10 cellular contexts compared by ENCODE assay signal in genomic region chr1:169110691-169111447, GRCh38. TPM values are rescaled to one million over a fixed set of nuclear protein-coding genes. Genes with fewer than 3 reads are reported as not detected.
DNase-seq lines count a peak whose midpoint lies in the region; ATAC-seq and TF ChIP-seq lines count a peak whose summit lies in the region.
"Had no signal": no experiment of that assay in that cellular context is flagged by ENCODE, and none has a peak within 500 bp of the region (broad histone marks: within the 10 kb centered on the region; RNA-seq: fewer than 3 reads in every experiment).

No MANE protein-coding gene starts in this region.

- DNase-seq in CD14-positive monocyte (ENCODE audit: low spot score) (no peak), SK-MEL-5 (ENCODE audit: low read depth, low spot score) (peak; percentile 3), fibroblast of gingiva (ENCODE audit: low read depth) (peak; percentile 26), neural progenitor cell (ENCODE audit: low spot score) (no peak), KBM-7 (no peak), SW 1271 (lab: John Stamatoyannopoulos, UW) (no peak)
- DNase-seq: stimulated activated CD4-positive, alpha-beta T cell treated with anti-CD3 and anti-CD28 coated beads, Interleukin-2, amount 100 ng/mL, for 48 hours had no signal

- H3K27ac Mint-ChIP-seq in CD14-positive monocyte = peak overlapping the region; percentile 64 to 85 (median 82)
- no peak overlapping the region for H3K27ac Mint-ChIP-seq in neural progenitor cell

- peaks cover 24% of the 10 kb centered on the region for H3K4me1 ChIP-seq in neural progenitor cell

- peaks cover 19% of the 10 kb centered on the region for H4K20me1 ChIP-seq in neural progenitor cell (ENCODE audit: low read depth)

- no peaks in the 10 kb centered on the region for H3K27me3 ChIP-seq in neural progenitor cell

- H3K4me3 Mint-ChIP-seq in CD14-positive monocyte (peak overlapping the region; percentile 62 to 76), neural progenitor cell (no peak overlapping the region)

- intact Hi-C loops in CD14-positive monocyte (cut with micrococcal nuclease) = no loop called here

- H3K9ac ChIP-seq in neural progenitor cell = no peak overlapping the region

- no peak overlapping the region for H2AFZ ChIP-seq in neural progenitor cell (replicated peaks)

- no peak for ATAC-seq in HG03469 (IDR thresholded peaks at IDR 0.05; ENCODE audit: unreplicated experiment)
- ATAC-seq in GM21447 (IDR thresholded peaks at IDR 0.05; ENCODE audit: unreplicated experiment) = no peak
- ATAC-seq: K562 had no signal

- in situ Hi-C loops in SK-MEL-5 (cut with HindIII; ENCODE audit: low pct_unique_long_range_greater_than_20kb, low sequenced_read_pairs) (no loop called here), KBM-7 (cut with MboI; ENCODE audit: low pct_unique_long_range_greater_than_20kb, low sequenced_read_pairs) (loop anchor here (25.0 kb wide), 2 partner anchors 499 to 674 kb away; no protein-coding TSS in a partner anchor)

- H3K9me3 Mint-ChIP-seq in CD14-positive monocyte (peaks cover 0 to 4% (median 0%) of the 10 kb centered on the region in 7 donors), neural progenitor cell (no peaks in the 10 kb centered on the region)

- H3K36me3 ChIP-seq in neural progenitor cell = no peaks in the 10 kb centered on the region

- H3F3A ChIP-seq in neural progenitor cell (ENCODE audit: low read depth) = peaks cover 7% of the 10 kb centered on the region

- H3K27ac ChIP-seq in neural progenitor cell = no peak overlapping the region

- no peaks in the 10 kb centered on the region for H3K9me3 ChIP-seq in neural progenitor cell (ENCODE audit: low read depth)

- H3K27me3 Mint-ChIP-seq in CD14-positive monocyte (ENCODE audit: low read depth in 3 of 3) (peaks cover 10 to 27% (median 11%) of the 10 kb centered on the region in 3 donors), neural progenitor cell (ENCODE audit: insufficient read depth, low read depth) (no peaks in the 10 kb centered on the region)

- peaks cover 49% of the 10 kb centered on the region for H3K79me2 ChIP-seq in neural progenitor cell (ENCODE audit: low read depth)

- H3K4me2 ChIP-seq in neural progenitor cell = peak overlapping the region; percentile 64

- H3K4me3 ChIP-seq in neural progenitor cell = no peak overlapping the region
- H3K4me3 ChIP-seq: K562 had no signal

- TF ChIP-seq CTCF in CD14-positive monocyte (IDR thresholded peaks at IDR 0.05) = no peak
- no peak for TF ChIP-seq CTCF in neural progenitor cell (IDR thresholded peaks at IDR 0.05)

- H3K36me3 Mint-ChIP-seq in CD14-positive monocyte (peaks cover 8% of the 10 kb centered on the region in 2 donors), neural progenitor cell (peaks cover 24% of the 10 kb centered on the region)

- H3K4me1 Mint-ChIP-seq in CD14-positive monocyte (peaks cover 62% of the 10 kb centered on the region), neural progenitor cell (peaks cover 37% of the 10 kb centered on the region)

RNA-seq across cellular contexts. Expression of gene ATP1B1, which starts 4.4 kb away (rescaled TPM):
- polyA plus RNA-seq in CD14-positive monocyte = under 1 TPM; 0.63 to 0.72 TPM
- total RNA-seq in SK-MEL-5 (2014; rRNA removed; shearing (Covaris generic)) = 2.6 and 4.1 TPM in 2 replicates
- polyA plus RNA-seq in SK-MEL-5 (2015; cell fraction: cytosol; rRNA removed) = 8.4 and 9.4 TPM in 2 replicates
- 1.9 and 2.2 TPM in 2 replicates for polyA plus RNA-seq in SK-MEL-5 (2015; cell fraction: nucleus; rRNA removed)
- total RNA-seq in neural progenitor cell (ENCODE audit: low replicate concordance) = 30.7 and 32.6 TPM in 2 replicates

Comparison
In these comparisons a context has a peak if more than half of its experiments do, and no peak if none do; other contexts are left out.
1. DNase-seq: peak in SK-MEL-5 (single experiment) and fibroblast of gingiva (single experiment); none in CD14-positive monocyte (single experiment), neural progenitor cell (single experiment), KBM-7 (single experiment) and SW 1271 (0 of 2).